1 cellular context compared by ENCODE assay signal in the genomic region with DNA sequence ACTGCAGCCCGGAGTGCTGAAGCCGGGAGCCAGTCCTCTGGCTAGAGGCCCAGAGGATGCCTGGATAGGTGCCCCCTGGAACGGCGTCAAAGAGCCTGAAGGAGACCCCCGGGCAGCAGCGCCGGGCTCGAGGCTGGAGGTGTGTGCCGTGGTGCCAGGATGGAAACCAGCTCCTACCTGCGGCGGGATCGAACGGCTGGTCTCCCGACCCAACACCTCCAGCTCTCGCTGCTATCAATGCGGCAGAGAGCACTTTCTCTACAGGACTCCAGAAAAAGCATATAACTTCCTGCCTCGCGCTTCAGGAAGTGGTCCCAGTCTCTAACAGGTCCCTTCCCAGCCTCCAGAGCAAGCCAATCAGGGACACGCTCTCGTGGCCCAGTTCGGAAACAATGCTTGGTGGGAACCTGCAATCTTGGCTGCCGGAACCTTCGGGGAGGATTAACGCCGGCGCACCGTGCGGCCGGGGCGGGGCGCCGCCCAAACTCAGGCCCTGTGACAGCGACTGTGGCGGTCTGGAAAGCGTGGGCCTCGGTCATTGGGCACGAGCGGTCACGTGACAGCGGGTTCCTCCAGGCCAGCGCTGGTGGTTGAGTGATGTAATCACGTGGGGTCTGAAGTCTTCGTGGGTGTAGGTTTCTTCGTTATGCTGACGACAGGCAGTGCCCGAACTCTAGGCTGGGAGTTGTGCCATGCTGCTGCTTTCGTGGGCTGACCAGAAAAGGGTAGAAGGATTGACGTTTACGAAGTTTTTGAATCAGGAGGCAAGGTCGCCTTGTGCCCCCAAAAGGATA.
TF ChIP-seq lines count a peak whose summit lies in the region.

Gene SLC33A1 (minus strand): TSS at position 281 of the 794 bp plus-strand sequence. CDS start 430 bp downstream, outside the sequence.

TF ChIP-seq in HEK293, 187 proteins besides CTCF, POLR2A, EP300 and RAD21 (continued from another document and continues in another):
- TF ChIP-seq, protein P1, sequence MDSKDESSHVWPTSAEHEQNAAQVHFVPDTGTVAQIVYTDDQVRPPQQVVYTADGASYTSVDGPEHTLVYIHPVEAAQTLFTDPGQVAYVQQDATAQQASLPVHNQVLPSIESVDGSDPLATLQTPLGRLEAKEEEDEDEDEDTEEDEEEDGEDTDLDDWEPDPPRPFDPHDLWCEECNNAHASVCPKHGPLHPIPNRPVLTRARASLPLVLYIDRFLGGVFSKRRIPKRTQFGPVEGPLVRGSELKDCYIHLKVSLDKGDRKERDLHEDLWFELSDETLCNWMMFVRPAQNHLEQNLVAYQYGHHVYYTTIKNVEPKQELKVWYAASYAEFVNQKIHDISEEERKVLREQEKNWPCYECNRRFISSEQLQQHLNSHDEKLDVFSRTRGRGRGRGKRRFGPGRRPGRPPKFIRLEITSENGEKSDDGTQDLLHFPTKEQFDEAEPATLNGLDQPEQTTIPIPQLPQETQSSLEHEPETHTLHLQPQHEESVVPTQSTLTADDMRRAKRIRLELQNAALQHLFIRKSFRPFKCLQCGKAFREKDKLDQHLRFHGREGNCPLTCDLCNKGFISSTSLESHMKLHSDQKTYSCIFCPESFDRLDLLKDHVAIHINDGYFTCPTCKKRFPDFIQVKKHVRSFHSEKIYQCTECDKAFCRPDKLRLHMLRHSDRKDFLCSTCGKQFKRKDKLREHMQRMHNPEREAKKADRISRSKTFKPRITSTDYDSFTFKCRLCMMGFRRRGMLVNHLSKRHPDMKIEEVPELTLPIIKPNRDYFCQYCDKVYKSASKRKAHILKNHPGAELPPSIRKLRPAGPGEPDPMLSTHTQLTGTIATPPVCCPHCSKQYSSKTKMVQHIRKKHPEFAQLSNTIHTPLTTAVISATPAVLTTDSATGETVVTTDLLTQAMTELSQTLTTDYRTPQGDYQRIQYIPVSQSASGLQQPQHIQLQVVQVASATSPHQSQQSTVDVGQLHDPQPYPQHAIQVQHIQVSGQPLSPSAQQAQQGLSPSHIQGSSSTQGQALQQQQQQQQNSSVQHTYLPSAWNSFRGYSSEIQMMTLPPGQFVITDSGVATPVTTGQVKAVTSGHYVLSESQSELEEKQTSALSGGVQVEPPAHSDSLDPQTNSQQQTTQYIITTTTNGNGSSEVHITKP (tag by site-specific recombination; IDR thresholded peaks at IDR 0.05), result peak; percentile 55; the same call in 1 of the 2 replicates
- TF ChIP-seq ZNF843 (tag by site-specific recombination; IDR thresholded peaks at IDR 0.05) (peak; percentile 63; the same call in 1 of the 2 replicates), MEIS1 (CRISPR knock-in tag; IDR thresholded peaks at IDR 0.05; ENCODE audit: borderline replicate concordance) (no peak), EGR2 (tag by site-specific recombination; IDR thresholded peaks at IDR 0.05; ENCODE audit: low read depth) (peak; percentile 61), ZNF561 (tag by site-specific recombination; IDR thresholded peaks at IDR 0.05; ENCODE audit: borderline replicate concordance) (peak; percentile 93), ZNF23 (tag by site-specific recombination; IDR thresholded peaks at IDR 0.05; ENCODE audit: borderline replicate concordance) (no peak), GLIS1 (tag by site-specific recombination; IDR thresholded peaks at IDR 0.05) (peak; percentile 73), ZNF580 (tag by site-specific recombination; IDR thresholded peaks at IDR 0.05) (peak; percentile 80), PBX3 (CRISPR knock-in tag; IDR thresholded peaks at IDR 0.05) (no peak), ZFP37 (tag by site-specific recombination; IDR thresholded peaks at IDR 0.05) (peak; percentile 95), INSM2 (tag by site-specific recombination; IDR thresholded peaks at IDR 0.05) (peak; percentile 86), ZFHX2 (tag by site-specific recombination; conservative IDR thresholded peaks at IDR 0.05) (peak; percentile 77), SP7 (tag by site-specific recombination; IDR thresholded peaks at IDR 0.05) (peak; percentile 94), GLI2 (tag by site-specific recombination; IDR thresholded peaks at IDR 0.05; ENCODE audit: borderline replicate concordance, low read depth) (no peak; the same call in 1 of the 2 replicates), ZSCAN30 (tag by site-specific recombination; IDR thresholded peaks at IDR 0.05) (peak; percentile 90), KLF9 (tag by site-specific recombination; IDR thresholded peaks at IDR 0.05; ENCODE audit: low read depth) (peak; percentile 73; the same call in 1 of the 2 replicates), ZNF544 (tag by site-specific recombination; IDR thresholded peaks at IDR 0.05) (no peak), ZNF335 (tag by site-specific recombination; conservative IDR thresholded peaks at IDR 0.05) (peak; percentile 69; the same call in 1 of the 2 replicates), ZNF16 (tag by site-specific recombination; IDR thresholded peaks at IDR 0.05; ENCODE audit: low read depth) (no peak), REPIN1 (tag by site-specific recombination; IDR thresholded peaks at IDR 0.05; ENCODE audit: low read depth) (peak; percentile 78; the same call in 1 of the 2 replicates), KLF7 (tag by site-specific recombination; IDR thresholded peaks at IDR 0.05; ENCODE audit: borderline replicate concordance) (peak; percentile 95), ZNF24 (tag by site-specific recombination; IDR thresholded peaks at IDR 0.05) (peak; percentile 95), TRIM28 (IDR thresholded peaks at IDR 0.05; ENCODE audit: borderline replicate concordance, low read length) (peak; percentile 99), ZNF19 (tag by site-specific recombination; IDR thresholded peaks at IDR 0.05; ENCODE audit: low read depth) (no peak), ZEB2 (tag by site-specific recombination; IDR thresholded peaks at IDR 0.05) (peak; percentile 96), KLF16 (tag by site-specific recombination; IDR thresholded peaks at IDR 0.05) (peak; percentile 97), ZFP41 (tag by site-specific recombination; IDR thresholded peaks at IDR 0.05; ENCODE audit: borderline replicate concordance) (no peak), ZNF274 (IDR thresholded peaks at IDR 0.05; ENCODE audit: low read length) (no peak), ZNF274 (tag by site-specific recombination; IDR thresholded peaks at IDR 0.05; ENCODE audit: borderline replicate concordance) (no peak), ZNF404 (tag by site-specific recombination; IDR thresholded peaks at IDR 0.05) (no peak), SP2 (tag by site-specific recombination; IDR thresholded peaks at IDR 0.05) (peak; percentile 94), ZNF501 (tag by site-specific recombination; IDR thresholded peaks at IDR 0.05) (peak; percentile 95), OVOL3 (tag by site-specific recombination; IDR thresholded peaks at IDR 0.05) (peak; percentile 58; the same call in 1 of the 2 replicates), KLF10 (tag by site-specific recombination; IDR thresholded peaks at IDR 0.05) (peak; percentile 96), ZNF660 (tag by site-specific recombination; IDR thresholded peaks at IDR 0.05) (peak; percentile 99), ZNF76 (tag by site-specific recombination; IDR thresholded peaks at IDR 0.05; ENCODE audit: borderline replicate concordance, low read depth) (peak; percentile 86; the same call in 1 of the 2 replicates), ZNF837 (tag by site-specific recombination; IDR thresholded peaks at IDR 0.05) (no peak), ZNF571 (tag by site-specific recombination; IDR thresholded peaks at IDR 0.05) (no peak), ZNF624 (tag by site-specific recombination; IDR thresholded peaks at IDR 0.05) (no peak), ZNF132 (tag by site-specific recombination; IDR thresholded peaks at IDR 0.05; ENCODE audit: borderline replicate concordance) (no peak), ZNF2 (tag by site-specific recombination; IDR thresholded peaks at IDR 0.05) (peak; percentile 90), WT1 (tag by site-specific recombination; IDR thresholded peaks at IDR 0.05) (peak; percentile 23; the same call in 1 of the 2 replicates), ZNF610 (tag by site-specific recombination; IDR thresholded peaks at IDR 0.05; ENCODE audit: borderline replicate concordance) (0 out of 2 replicates have a peak, but pooled peaks have one; percentile 47), SALL2 (tag by site-specific recombination; IDR thresholded peaks at IDR 0.05; ENCODE audit: borderline replicate concordance) (no peak), ZNF423 (tag by site-specific recombination; IDR thresholded peaks at IDR 0.05) (no peak), ZXDB (tag by site-specific recombination; IDR thresholded peaks at IDR 0.05) (peak; percentile 97), ZNF324 (tag by site-specific recombination; IDR thresholded peaks at IDR 0.05) (peak; percentile 95), ZNF701 (tag by site-specific recombination; IDR thresholded peaks at IDR 0.05) (no peak)
- TF ChIP-seq, protein P2, sequence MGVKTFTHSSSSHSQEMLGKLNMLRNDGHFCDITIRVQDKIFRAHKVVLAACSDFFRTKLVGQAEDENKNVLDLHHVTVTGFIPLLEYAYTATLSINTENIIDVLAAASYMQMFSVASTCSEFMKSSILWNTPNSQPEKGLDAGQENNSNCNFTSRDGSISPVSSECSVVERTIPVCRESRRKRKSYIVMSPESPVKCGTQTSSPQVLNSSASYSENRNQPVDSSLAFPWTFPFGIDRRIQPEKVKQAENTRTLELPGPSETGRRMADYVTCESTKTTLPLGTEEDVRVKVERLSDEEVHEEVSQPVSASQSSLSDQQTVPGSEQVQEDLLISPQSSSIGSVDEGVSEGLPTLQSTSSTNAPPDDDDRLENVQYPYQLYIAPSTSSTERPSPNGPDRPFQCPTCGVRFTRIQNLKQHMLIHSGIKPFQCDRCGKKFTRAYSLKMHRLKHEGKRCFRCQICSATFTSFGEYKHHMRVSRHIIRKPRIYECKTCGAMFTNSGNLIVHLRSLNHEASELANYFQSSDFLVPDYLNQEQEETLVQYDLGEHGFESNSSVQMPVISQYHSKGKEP (tag by site-specific recombination; IDR thresholded peaks at IDR 0.05), result peak; percentile 81
- TF ChIP-seq, protein P3, sequence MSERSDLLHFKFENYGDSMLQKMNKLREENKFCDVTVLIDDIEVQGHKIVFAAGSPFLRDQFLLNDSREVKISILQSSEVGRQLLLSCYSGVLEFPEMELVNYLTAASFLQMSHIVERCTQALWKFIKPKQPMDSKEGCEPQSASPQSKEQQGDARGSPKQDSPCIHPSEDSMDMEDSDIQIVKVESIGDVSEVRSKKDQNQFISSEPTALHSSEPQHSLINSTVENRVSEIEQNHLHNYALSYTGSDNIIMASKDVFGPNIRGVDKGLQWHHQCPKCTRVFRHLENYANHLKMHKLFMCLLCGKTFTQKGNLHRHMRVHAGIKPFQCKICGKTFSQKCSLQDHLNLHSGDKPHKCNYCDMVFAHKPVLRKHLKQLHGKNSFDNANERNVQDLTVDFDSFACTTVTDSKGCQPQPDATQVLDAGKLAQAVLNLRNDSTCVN (tag by site-specific recombination; optimal IDR thresholded peaks at IDR 0.05), result peak; percentile 46
- TF ChIP-seq, protein P4, sequence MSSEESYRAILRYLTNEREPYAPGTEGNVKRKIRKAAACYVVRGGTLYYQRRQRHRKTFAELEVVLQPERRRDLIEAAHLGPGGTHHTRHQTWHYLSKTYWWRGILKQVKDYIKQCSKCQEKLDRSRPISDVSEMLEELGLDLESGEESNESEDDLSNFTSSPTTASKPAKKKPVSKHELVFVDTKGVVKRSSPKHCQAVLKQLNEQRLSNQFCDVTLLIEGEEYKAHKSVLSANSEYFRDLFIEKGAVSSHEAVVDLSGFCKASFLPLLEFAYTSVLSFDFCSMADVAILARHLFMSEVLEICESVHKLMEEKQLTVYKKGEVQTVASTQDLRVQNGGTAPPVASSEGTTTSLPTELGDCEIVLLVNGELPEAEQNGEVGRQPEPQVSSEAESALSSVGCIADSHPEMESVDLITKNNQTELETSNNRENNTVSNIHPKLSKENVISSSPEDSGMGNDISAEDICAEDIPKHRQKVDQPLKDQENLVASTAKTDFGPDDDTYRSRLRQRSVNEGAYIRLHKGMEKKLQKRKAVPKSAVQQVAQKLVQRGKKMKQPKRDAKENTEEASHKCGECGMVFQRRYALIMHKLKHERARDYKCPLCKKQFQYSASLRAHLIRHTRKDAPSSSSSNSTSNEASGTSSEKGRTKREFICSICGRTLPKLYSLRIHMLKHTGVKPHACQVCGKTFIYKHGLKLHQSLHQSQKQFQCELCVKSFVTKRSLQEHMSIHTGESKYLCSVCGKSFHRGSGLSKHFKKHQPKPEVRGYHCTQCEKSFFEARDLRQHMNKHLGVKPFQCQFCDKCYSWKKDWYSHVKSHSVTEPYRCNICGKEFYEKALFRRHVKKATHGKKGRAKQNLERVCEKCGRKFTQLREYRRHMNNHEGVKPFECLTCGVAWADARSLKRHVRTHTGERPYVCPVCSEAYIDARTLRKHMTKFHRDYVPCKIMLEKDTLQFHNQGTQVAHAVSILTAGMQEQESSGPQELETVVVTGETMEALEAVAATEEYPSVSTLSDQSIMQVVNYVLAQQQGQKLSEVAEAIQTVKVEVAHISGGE (tag by site-specific recombination; conservative IDR thresholded peaks at IDR 0.05; ENCODE audit: low read depth), result peak; percentile 99
